14 cellular contexts compared by ENCODE assay signal in genomic region chr6:36716476-36717093, GRCh38. TPM values are rescaled to one million over a fixed set of nuclear protein-coding genes. Genes with fewer than 3 reads are reported as not detected.
"Had no signal": no experiment of that assay in that cellular context is flagged by ENCODE, and none has a peak within 500 bp of the region (broad histone marks: within the 10 kb centered on the region; RNA-seq: fewer than 3 reads in every experiment).

No MANE protein-coding gene starts in this region.

- DNase-seq: activated CD4-positive, alpha-beta T cell treated with anti-CD3 and anti-CD28 coated beads for 4 hours; activated CD8-positive, alpha-beta memory T cell treated with anti-CD3 and anti-CD28 coated beads for 24 hours; activated naive CD8-positive, alpha-beta T cell treated with anti-CD3 and anti-CD28 coated beads for 36 hours; hippocampal formation; SK-N-SH; stimulated activated CD4-positive, alpha-beta T cell treated with anti-CD3 and anti-CD28 coated beads, Interleukin-1b, Interleukin-23, amount 100 ng/mL, for 48 hours; stimulated activated naive B cell treated with anti-CD40 and anti-IgM and Interleukin-4, amounts not matched to agents 10 μg/mL and 1 μg/mL and 100 μg/mL, for 72 hours; T-helper 1 cell had no signal

- H2AFZ ChIP-seq: parathyroid adenoma had no signal

- H3K4me2 ChIP-seq: SK-N-SH had no signal

- FAIRE-seq: astrocyte had no signal

- H3K27me3 ChIP-seq: cardiac muscle cell, tibial nerve had no signal

- H3K9me3 ChIP-seq: SK-N-SH, tibial nerve had no signal

- H3K4me1 ChIP-seq: parathyroid adenoma, tibial nerve had no signal

- H3K4me3 ChIP-seq: cardiac muscle cell, tibial nerve had no signal

- H3K27ac ChIP-seq: cardiac muscle cell, parathyroid adenoma, tibial nerve had no signal

- H3K36me3 ChIP-seq: cardiac muscle cell, tibial nerve had no signal

- H3K9ac ChIP-seq: parathyroid adenoma, SK-N-SH had no signal

- H3K79me2 ChIP-seq: parathyroid adenoma had no signal

RNA-seq across cellular contexts. Expression of gene RAB44, which starts 19.0 kb away (rescaled TPM):
- total RNA-seq: activated naive CD8-positive, alpha-beta T cell treated with anti-CD3 and anti-CD28 coated beads for 36 hours; cardiac muscle cell; lung microvascular endothelial cell had no signal
- polyA plus RNA-seq: cardiac muscle cell, neural cell had no signal
